Comparison of ENCODE assay signal across 2 cellular contexts in the genomic region with DNA sequence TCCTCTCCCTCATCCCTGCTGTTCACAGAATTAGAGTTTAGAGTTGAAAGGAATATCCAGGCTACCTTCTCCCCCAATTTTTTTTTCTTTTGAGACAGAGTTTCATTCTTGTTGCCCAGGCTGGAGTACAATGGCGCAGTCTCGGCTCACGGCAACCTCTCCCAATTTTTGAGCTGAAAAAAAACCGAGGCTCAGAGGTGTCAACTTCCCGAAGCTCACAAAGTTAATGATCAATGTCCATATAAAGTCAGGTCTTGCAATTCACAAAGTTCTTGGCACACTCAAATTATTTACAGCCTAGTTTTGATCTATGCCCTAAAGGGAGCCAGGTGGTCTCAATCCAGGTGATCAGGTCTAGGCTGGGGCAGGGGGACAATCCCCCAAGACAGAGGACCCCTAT.
TF ChIP-seq lines count a peak whose summit lies in the region.

No MANE protein-coding gene starts in this region.

TF ChIP-seq in WTC11, 78 proteins besides CTCF, POLR2A, EP300 and RAD21:
- no peak for TF ChIP-seq ZNF121 (CRISPR knock-in tag; IDR thresholded peaks at IDR 0.05)
- TF ChIP-seq, protein P1, sequence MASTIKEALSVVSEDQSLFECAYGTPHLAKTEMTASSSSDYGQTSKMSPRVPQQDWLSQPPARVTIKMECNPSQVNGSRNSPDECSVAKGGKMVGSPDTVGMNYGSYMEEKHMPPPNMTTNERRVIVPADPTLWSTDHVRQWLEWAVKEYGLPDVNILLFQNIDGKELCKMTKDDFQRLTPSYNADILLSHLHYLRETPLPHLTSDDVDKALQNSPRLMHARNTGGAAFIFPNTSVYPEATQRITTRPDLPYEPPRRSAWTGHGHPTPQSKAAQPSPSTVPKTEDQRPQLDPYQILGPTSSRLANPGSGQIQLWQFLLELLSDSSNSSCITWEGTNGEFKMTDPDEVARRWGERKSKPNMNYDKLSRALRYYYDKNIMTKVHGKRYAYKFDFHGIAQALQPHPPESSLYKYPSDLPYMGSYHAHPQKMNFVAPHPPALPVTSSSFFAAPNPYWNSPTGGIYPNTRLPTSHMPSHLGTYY (CRISPR knock-in tag; IDR thresholded peaks at IDR 0.05) = no peak

TF ChIP-seq in HepG2, 621 proteins besides CTCF, POLR2A, EP300 and RAD21:
- TF ChIP-seq TARDBP (CRISPR knock-in tag; IDR thresholded peaks at IDR 0.05) (no peak), ZNF773 (CRISPR knock-in tag; IDR thresholded peaks at IDR 0.05; ENCODE audit: borderline replicate concordance) (no peak), XRCC5 (optimal IDR thresholded peaks at IDR 0.05; ENCODE audit: low read length) (no peak), ZNF205 (CRISPR knock-in tag; IDR thresholded peaks at IDR 0.05) (no peak), GFI1 (CRISPR knock-in tag; IDR thresholded peaks at IDR 0.05; ENCODE audit: borderline replicate concordance) (no peak)
TF ChIP-seq in HepG2: peak in this region for 0.
